Comparison of ENCODE assay signal across 8 cellular contexts in genomic region chr1:235610157-235610556, GRCh38. TPM values are rescaled to one million over a fixed set of nuclear protein-coding genes. Genes with fewer than 3 reads are reported as not detected.
"Had no signal": no experiment of that assay in that cellular context is flagged by ENCODE, and none has a peak within 500 bp of the region (broad histone marks: within the 10 kb centered on the region; RNA-seq: fewer than 3 reads in every experiment).

No MANE protein-coding gene starts in this region.

- FAIRE-seq: G401.6, GM12878, GM12891, GM12892, GM18507, GM19239 had no signal

- ATAC-seq: GM12878 had no signal

- DNase-seq: GDM1, GF-D8 had no signal

- H3K4me3 ChIP-seq: GM12878 had no signal

RNA-seq across cellular contexts. Expression of gene GNG4, which starts 39.4 kb away (rescaled TPM):
- total RNA-seq: GM12878 had no signal
